ENCODE assay signal across 8 cellular contexts in genomic region chr6:149565539-149566371, GRCh38. TPM values are rescaled to one million over a fixed set of nuclear protein-coding genes. Genes with fewer than 3 reads are reported as not detected.
DNase-seq lines count a peak whose midpoint lies in the region; ATAC-seq and TF ChIP-seq lines count a peak whose summit lies in the region.

No MANE protein-coding gene starts in this region.

- TF ChIP-seq CTCF in OCI-LY3 (IDR thresholded peaks at IDR 0.05; ENCODE audit: low read depth, low read length) (peak; percentile 68), mucosa of descending colon (IDR thresholded peaks at IDR 0.05) (peak; percentile 64)

- H3K36me3 ChIP-seq in OCI-LY3 (replicated peaks; ENCODE audit: low read depth, low read length) (no peaks in the 10 kb centered on the region), mucosa of descending colon (ENCODE audit: low read depth) (no peaks in the 10 kb centered on the region)

- no peaks in the 10 kb centered on the region for H3K27me3 ChIP-seq in OCI-LY3 (ENCODE audit: low read depth, low read length)

- peak overlapping the region; percentile 100 for H3K9ac ChIP-seq in OCI-LY3 (ENCODE audit: low read length)

- ATAC-seq in GM21529 (IDR thresholded peaks at IDR 0.05; ENCODE audit: unreplicated experiment) = peak; percentile 75
- peak; percentile 93 for ATAC-seq in mucosa of descending colon

- intact Hi-C loops in mucosa of descending colon (cut with DNase I, micrococcal nuclease) = no loop called here

- peak; percentile 84 for DNase-seq in DMS 273 treated with DMSO at 0.1 percent for 48 hours (lab: John Stamatoyannopoulos, UW)
- peak; percentile 94 for DNase-seq in HuH-7.5 (ENCODE audit: low spot score)
- DNase-seq in activated T-cell treated with anti-CD3 and anti-CD28 coated beads for 4 hours = peak; percentile 94
- DNase-seq in epithelial cell of prostate (ENCODE audit: low read depth, low spot score) = peak; percentile 70
- DNase-seq in mucosa of descending colon = peak; percentile 96 to 99 (median 97)
- DNase-seq in stimulated activated CD8-positive, alpha-beta memory T cell treated with anti-CD3 and anti-CD28 coated beads, Interleukin-2, amount 100 ng/mL, for 48 hours (ENCODE audit: low read depth in 2 of 2) = peak; percentile 93 to 94

- H3K9me3 ChIP-seq in OCI-LY3 (ENCODE audit: insufficient read depth, low read length) (no peaks in the 10 kb centered on the region), mucosa of descending colon (no peaks in the 10 kb centered on the region)

- peaks cover 23% of the 10 kb centered on the region for H4K20me1 ChIP-seq in OCI-LY3 (ENCODE audit: insufficient read depth, low read length)

- H3K4me3 ChIP-seq in OCI-LY3 (ENCODE audit: low read length) (peak overlapping the region; percentile 99), mucosa of descending colon (peak overlapping the region; percentile 94)

- H3K4me1 ChIP-seq in OCI-LY3 (ENCODE audit: low read length) (peaks cover 19% of the 10 kb centered on the region), mucosa of descending colon (ENCODE audit: low read depth) (peaks cover 9% of the 10 kb centered on the region)

- peak overlapping the region; percentile 78 for H3K4me2 ChIP-seq in OCI-LY3 (ENCODE audit: low read length)

- H3K79me2 ChIP-seq in OCI-LY3 (ENCODE audit: low read length) = peaks cover 45% of the 10 kb centered on the region

- H3K27ac ChIP-seq in OCI-LY3 (ENCODE audit: low read length) (peak overlapping the region; percentile 93), epithelial cell of prostate (peak overlapping the region; percentile 72)

- H2AFZ ChIP-seq in OCI-LY3 (ENCODE audit: low read depth, low read length) = peak overlapping the region; percentile 94

RNA-seq across cellular contexts. Expression of gene GINM1, which starts 0.4 kb away (rescaled TPM):
- total RNA-seq in mucosa of descending colon = 10 to 100 TPM; 45.6 to 64.6 (median 48.4) TPM

RNA-seq across cellular contexts. Expression of gene PPIL4, which starts 19.9 kb away (rescaled TPM):
- total RNA-seq in mucosa of descending colon = 10 to 100 TPM; 16.4 to 25.6 (median 21.5) TPM

Comparison
In these comparisons a context has a peak if more than half of its experiments do, and no peak if none do; other contexts are left out.
1. Peak in every context shown above with its lines: DNase-seq, ATAC-seq, H3K4me3 ChIP-seq and H3K27ac ChIP-seq.